19 cellular contexts compared by ENCODE assay signal in the genomic region with DNA sequence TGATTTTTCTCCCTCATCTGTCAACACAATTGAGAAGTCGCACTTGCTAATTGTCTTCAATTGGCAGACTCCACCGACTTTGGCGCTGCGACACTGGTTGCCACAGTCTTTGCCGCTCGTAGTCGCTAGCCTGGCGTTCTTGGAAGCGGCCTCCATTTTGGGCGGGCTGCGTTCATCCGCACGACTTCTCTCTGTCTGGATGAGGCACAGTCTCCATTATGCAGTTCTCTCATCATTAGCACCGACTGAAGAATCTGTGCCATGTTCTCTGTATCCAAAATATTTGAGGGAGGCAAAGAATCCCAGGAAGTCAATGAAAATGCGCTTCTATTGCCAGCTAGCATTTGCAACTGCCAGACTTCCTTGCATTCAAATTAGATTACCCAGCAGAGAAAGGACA.
A peak's percentile ranks its signal among the peaks of the same experiment; 100 is the strongest.
DNase-seq lines count a peak whose midpoint lies in the region; ATAC-seq lines count a peak whose summit lies in the region.
"Had no signal": no experiment of that assay in that cellular context is flagged by ENCODE, and none has a peak within 500 bp of the region (broad histone marks: within the 10 kb centered on the region; RNA-seq: fewer than 3 reads in every experiment).

No MANE protein-coding gene starts in this region.

- no peak overlapping the region for H3K4ac ChIP-seq in mesenchymal stem cell (ENCODE audit: low read depth in 1 of 2, low read length in 2 of 2)

- no peak overlapping the region for H4K91ac ChIP-seq in mesenchymal stem cell (ENCODE audit: low read length)

- H3K9me3 ChIP-seq in mesenchymal stem cell (ENCODE audit: control insufficient read depth, low read length): no peaks in the 10 kb centered on the region
- H3K9me3 ChIP-seq: SK-N-SH, thoracic aorta had no signal

- DNase-seq in EH (ENCODE audit: low read depth) (peak; percentile 21), fibroblast of peridontal ligament (ENCODE audit: extremely low read depth) (peak; percentile 2), posterior cingulate gyrus (peak; percentile 51 to 94 (median 70)), mesenchymal stem cell (no peak), NCI-H128 (lab: John Stamatoyannopoulos, UW; ENCODE audit: unreplicated experiment) (no peak)
- DNase-seq: activated CD8-positive, alpha-beta memory T cell treated with anti-CD3 and anti-CD28 coated beads for 24 hours; activated naive CD4-positive, alpha-beta T cell treated with anti-CD3 and anti-CD28 coated beads, Interleukin-2, amount 50 U/mL, for 16 hours; activated T-cell treated with anti-CD3 and anti-CD28 coated beads, Interleukin-2, amount 50 U/mL, for 72 hours; foreskin melanocyte; NCI-H1436; nephron progenitor cell; retina; SK-N-SH had no signal

- no peak overlapping the region for H3K23ac ChIP-seq in mesenchymal stem cell (ENCODE audit: low read length in 2 of 2)

- 94% methylated on average over 15 of the region's 15 CpGs for WGBS in mesenchymal stem cell

- H3K9ac ChIP-seq in mesenchymal stem cell (ENCODE audit: low read length): no peak overlapping the region
- H3K9ac ChIP-seq: SK-N-SH had no signal

- H3K36me3 ChIP-seq in mesenchymal stem cell (ENCODE audit: control insufficient read depth in 1 of 2, insufficient read depth in 2 of 2, low read depth in 1 of 2, low read length in 2 of 2): no peaks in the 10 kb centered on the region
- H3K36me3 ChIP-seq: thoracic aorta had no signal

- H3K4me3 ChIP-seq in mesenchymal stem cell (ENCODE audit: insufficient read depth in 1 of 2, low read depth in 1 of 2, low read length in 2 of 2): no peak overlapping the region
- H3K4me3 ChIP-seq: thoracic aorta had no signal

- H2BK120ac ChIP-seq in mesenchymal stem cell (ENCODE audit: low read depth, low read length): no peak overlapping the region

- intact Hi-C loops in posterior cingulate gyrus (cut with DNase I): no loop called here

- H2BK5ac ChIP-seq in mesenchymal stem cell (ENCODE audit: low read depth, low read length, poor library complexity, severe bottlenecking): no peak overlapping the region

- no peak overlapping the region for H2BK12ac ChIP-seq in mesenchymal stem cell (ENCODE audit: low read length in 2 of 2)

- H3K4me1 ChIP-seq in mesenchymal stem cell (ENCODE audit: control insufficient read depth, insufficient read depth, low read depth, low read length): no peaks in the 10 kb centered on the region

- no peaks in the 10 kb centered on the region for H3K79me1 ChIP-seq in mesenchymal stem cell (replicated peaks; ENCODE audit: low read length, poor library complexity, severe bottlenecking)

- H3K4me2 ChIP-seq in mesenchymal stem cell (ENCODE audit: low read length, poor library complexity, severe bottlenecking): no peak overlapping the region
- H3K4me2 ChIP-seq: SK-N-SH had no signal

- H3K14ac ChIP-seq in mesenchymal stem cell (ENCODE audit: low read length in 2 of 2): no peak overlapping the region

- H4K8ac ChIP-seq in mesenchymal stem cell (ENCODE audit: low read length): no peak overlapping the region

- H3K18ac ChIP-seq in mesenchymal stem cell (ENCODE audit: low read depth in 1 of 2, low read length in 2 of 2): no peak overlapping the region

- H2AK5ac ChIP-seq in mesenchymal stem cell (ENCODE audit: low read length, severe bottlenecking): no peak overlapping the region

- ATAC-seq in GM19351 (IDR thresholded peaks at IDR 0.05; ENCODE audit: unreplicated experiment) (no peak), HG03342 (IDR thresholded peaks at IDR 0.05; ENCODE audit: unreplicated experiment) (no peak)
- ATAC-seq: activated T-cell treated with anti-CD3 and anti-CD28 coated beads, Interleukin-2, amount 50 U/mL, for 72 hours; HepG2; Panc1 had no signal

- H2AFZ ChIP-seq in mesenchymal stem cell (ENCODE audit: low read depth, low read length): no peak overlapping the region

- no peak overlapping the region for H2BK15ac ChIP-seq in mesenchymal stem cell (ENCODE audit: low read depth, poor library complexity, severe bottlenecking)

- H3K27me3 ChIP-seq in mesenchymal stem cell (ENCODE audit: control insufficient read depth in 1 of 2, insufficient read depth in 1 of 2, low read length in 2 of 2): no peaks in the 10 kb centered on the region

- H3K27ac ChIP-seq in angular gyrus (ENCODE audit: low read depth, low read length) (peak overlapping the region; percentile 32), mesenchymal stem cell (ENCODE audit: low read length, poor library complexity, severe bottlenecking) (no peak overlapping the region)
- H3K27ac ChIP-seq: thoracic aorta had no signal

Comparison
In these comparisons a context has a peak if more than half of its experiments do, and no peak if none do; other contexts are left out.
1. DNase-seq: peak in EH (single experiment), fibroblast of peridontal ligament (single experiment) and posterior cingulate gyrus (10 of 10); none in mesenchymal stem cell (single experiment) and NCI-H128 (single experiment).